Comparison of ENCODE assay signal across 1 cellular context in the genomic region with DNA sequence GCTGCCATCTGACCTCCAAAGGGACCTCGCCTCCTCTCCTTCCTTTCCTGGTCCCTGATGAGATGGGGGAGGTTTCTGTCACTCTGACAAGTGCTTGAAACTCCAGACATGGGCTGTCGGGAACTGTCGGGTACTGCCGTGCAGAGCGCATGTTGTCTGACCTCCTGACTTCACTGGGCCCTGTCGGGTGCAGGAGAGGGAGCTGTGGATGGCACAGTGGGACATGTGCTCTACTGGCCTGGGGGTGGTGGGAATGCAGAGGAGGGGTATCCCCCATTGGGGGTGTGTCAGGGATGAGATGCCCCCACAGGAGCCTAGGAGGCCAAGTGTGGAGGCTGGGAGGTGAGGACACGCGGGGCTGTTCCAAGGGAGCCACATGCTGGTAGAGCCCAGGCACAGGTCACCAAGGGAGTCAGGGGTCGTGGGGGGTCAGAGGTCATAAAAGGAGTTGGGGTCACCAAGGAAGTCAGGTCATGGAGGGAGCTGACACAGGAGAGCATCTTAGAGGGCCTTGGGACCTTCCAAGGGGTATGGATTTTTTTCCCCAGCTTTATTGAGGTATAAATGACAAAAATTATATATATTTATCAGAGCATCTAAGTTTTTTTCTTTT.
TF ChIP-seq lines count a peak whose summit lies in the region.

No MANE protein-coding gene starts in this region.

TF ChIP-seq in IMR-90, 13 proteins besides CTCF, POLR2A, EP300 and RAD21 (continued from another document):
- TF ChIP-seq, protein P1, sequence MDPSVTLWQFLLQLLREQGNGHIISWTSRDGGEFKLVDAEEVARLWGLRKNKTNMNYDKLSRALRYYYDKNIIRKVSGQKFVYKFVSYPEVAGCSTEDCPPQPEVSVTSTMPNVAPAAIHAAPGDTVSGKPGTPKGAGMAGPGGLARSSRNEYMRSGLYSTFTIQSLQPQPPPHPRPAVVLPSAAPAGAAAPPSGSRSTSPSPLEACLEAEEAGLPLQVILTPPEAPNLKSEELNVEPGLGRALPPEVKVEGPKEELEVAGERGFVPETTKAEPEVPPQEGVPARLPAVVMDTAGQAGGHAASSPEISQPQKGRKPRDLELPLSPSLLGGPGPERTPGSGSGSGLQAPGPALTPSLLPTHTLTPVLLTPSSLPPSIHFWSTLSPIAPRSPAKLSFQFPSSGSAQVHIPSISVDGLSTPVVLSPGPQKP (IDR thresholded peaks at IDR 0.05; ENCODE audit: borderline replicate concordance, low read depth, low read length) = no peak
- TF ChIP-seq RCOR1 (IDR thresholded peaks at IDR 0.05; ENCODE audit: insufficient replicate concordance, low read length) (no peak), CEBPB (IDR thresholded peaks at IDR 0.05; ENCODE audit: low read depth, low read length) (no peak), MAZ (IDR thresholded peaks at IDR 0.05; ENCODE audit: borderline replicate concordance, low read depth, low read length) (no peak), MXI1 (IDR thresholded peaks at IDR 0.05; ENCODE audit: borderline replicate concordance, low read depth, low read length) (no peak)
TF ChIP-seq in IMR-90: peak in this region for 0.
